18 cellular contexts compared by ENCODE assay signal in the genomic region with DNA sequence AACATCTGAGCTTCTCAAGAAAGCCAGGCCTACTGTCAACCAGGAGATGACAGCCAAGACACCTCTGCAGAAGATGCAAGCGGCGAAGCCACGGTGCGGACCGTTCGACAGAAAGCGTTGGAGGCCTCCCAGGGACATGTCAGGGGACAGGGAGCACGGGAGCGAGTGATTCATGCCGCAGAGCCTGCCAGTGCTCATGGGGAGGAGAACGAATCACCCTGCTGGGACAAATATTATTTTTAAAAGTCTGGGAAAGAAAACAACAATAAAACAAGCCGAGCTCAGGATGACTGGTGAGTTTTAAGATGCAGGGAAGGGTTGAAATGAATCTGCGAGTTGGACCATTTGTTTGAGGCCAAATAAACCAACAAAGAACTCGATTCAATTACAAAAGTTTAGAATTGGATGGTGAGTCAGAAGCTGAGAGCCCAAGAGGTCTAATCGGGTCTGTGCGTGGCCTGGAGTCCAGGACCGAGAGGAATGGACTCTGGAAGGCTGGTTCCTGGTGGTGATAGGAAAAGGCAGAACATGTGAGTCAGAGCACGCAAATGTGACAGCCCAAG.
DNase-seq lines count a peak whose midpoint lies in the region; ATAC-seq and TF ChIP-seq lines count a peak whose summit lies in the region.
"Had no signal": no experiment of that assay in that cellular context is flagged by ENCODE, and none has a peak within 500 bp of the region (broad histone marks: within the 10 kb centered on the region; RNA-seq: fewer than 3 reads in every experiment).

No MANE protein-coding gene starts in this region.

- CTCF ChIA-PET in activated CD8-positive, alpha-beta T cell treated with anti-CD3 and anti-CD28 coated beads, Interleukin-2, amount 10 ng/mL, durations not matched to agents 7 days and 5 days (lab: Charles Lee) = no interaction called here
- CTCF ChIA-PET in activated CD8-positive, alpha-beta T cell treated with anti-CD3 and anti-CD28 coated beads for 36 hours (lab: Charles Lee) = no interaction called here

- H3K4me3 ChIP-seq in stomach = no peak overlapping the region
- H3K4me3 ChIP-seq: esophagus muscularis mucosa, right lobe of liver had no signal

- no peaks in the 10 kb centered on the region for H3K4me1 Mint-ChIP-seq in activated CD8-positive, alpha-beta T cell treated with anti-CD3 and anti-CD28 coated beads, Interleukin-2, amount 10 ng/mL, durations not matched to agents 7 days and 5 days (ENCODE audit: low read depth)
- no peaks in the 10 kb centered on the region for H3K4me1 Mint-ChIP-seq in activated CD8-positive, alpha-beta T cell treated with anti-CD3 and anti-CD28 coated beads for 36 hours (ENCODE audit: low read depth)
- H3K4me1 Mint-ChIP-seq in activated T-helper 17 cell treated with anti-CD3 and anti-CD28 coated beads, Interleukin-2, amount 50 U/mL, for 72 hours = peaks cover 5% of the 10 kb centered on the region
- H3K4me1 Mint-ChIP-seq: activated naive CD8-positive, alpha-beta T cell treated with anti-CD3 and anti-CD28 coated beads, Interleukin-2, amount 10 ng/mL, durations not matched to agents 7 days and 5 days had no signal

- peaks cover 0 to 57% (median 38%) of the 10 kb centered on the region in 4 donors for H3K36me3 ChIP-seq in stomach
- H3K36me3 ChIP-seq: right lobe of liver had no signal

- POLR2A ChIA-PET in activated CD8-positive, alpha-beta T cell treated with anti-CD3 and anti-CD28 coated beads, Interleukin-2, amount 10 ng/mL, durations not matched to agents 7 days and 5 days (lab: Charles Lee) = no interaction called here
- POLR2A ChIA-PET in activated CD8-positive, alpha-beta T cell treated with anti-CD3 and anti-CD28 coated beads for 36 hours (lab: Charles Lee) = no interaction called here

- peak overlapping the region; percentile 25 to 58 (median 41) for H3K27ac ChIP-seq in stomach
- H3K27ac ChIP-seq: esophagus muscularis mucosa, right lobe of liver had no signal

- no peaks in the 10 kb centered on the region for H3K9me3 Mint-ChIP-seq in activated CD8-positive, alpha-beta T cell treated with anti-CD3 and anti-CD28 coated beads, Interleukin-2, amount 10 ng/mL, durations not matched to agents 7 days and 5 days (ENCODE audit: insufficient read depth)
- H3K9me3 Mint-ChIP-seq in activated CD8-positive, alpha-beta T cell treated with anti-CD3 and anti-CD28 coated beads for 36 hours = no peaks in the 10 kb centered on the region
- H3K9me3 Mint-ChIP-seq in activated T-helper 17 cell treated with anti-CD3 and anti-CD28 coated beads, Interleukin-2, amount 50 U/mL, for 72 hours = no peaks in the 10 kb centered on the region
- H3K9me3 Mint-ChIP-seq: activated naive CD8-positive, alpha-beta T cell treated with anti-CD3 and anti-CD28 coated beads, Interleukin-2, amount 10 ng/mL, durations not matched to agents 7 days and 5 days; stimulated activated naive B cell treated with anti-CD40 and anti-IgM and Interleukin-4, amounts not matched to agents 10 μg/mL and 1 μg/mL and 100 μg/mL, for 72 hours had no signal

- no peak for ATAC-seq in activated CD8-positive, alpha-beta T cell treated with anti-CD3 and anti-CD28 coated beads, Interleukin-2, amount 10 ng/mL, durations not matched to agents 7 days and 5 days
- no peak for ATAC-seq in activated CD8-positive, alpha-beta T cell treated with anti-CD3 and anti-CD28 coated beads for 36 hours
- ATAC-seq in activated T-helper 17 cell treated with anti-CD3 and anti-CD28 coated beads, Interleukin-2, amount 50 U/mL, for 72 hours (replicated peaks) = no peak
- no peak for ATAC-seq in GM21526 (IDR thresholded peaks at IDR 0.05; ENCODE audit: low FRiP score, unreplicated experiment)
- ATAC-seq: activated CD4-positive, CD25-positive, alpha-beta regulatory T cell treated with anti-CD3 and anti-CD28 coated beads, Interleukin-2, amount 50 U/mL, for 24 hours; right lobe of liver; stimulated activated naive B cell treated with anti-CD40 and anti-IgM and Interleukin-4, amounts not matched to agents 10 μg/mL and 1 μg/mL and 100 μg/mL, for 72 hours had no signal

- H3K36me3 Mint-ChIP-seq in activated CD8-positive, alpha-beta T cell treated with anti-CD3 and anti-CD28 coated beads, Interleukin-2, amount 10 ng/mL, durations not matched to agents 7 days and 5 days (ENCODE audit: low read depth) = no peaks in the 10 kb centered on the region
- H3K36me3 Mint-ChIP-seq in activated CD8-positive, alpha-beta T cell treated with anti-CD3 and anti-CD28 coated beads for 36 hours (ENCODE audit: low read depth) = peaks cover 41% of the 10 kb centered on the region
- H3K36me3 Mint-ChIP-seq in activated T-helper 17 cell treated with anti-CD3 and anti-CD28 coated beads, Interleukin-2, amount 50 U/mL, for 72 hours (ENCODE audit: low read depth) = peaks cover 44% of the 10 kb centered on the region

- no peak for TF ChIP-seq CTCF in activated CD8-positive, alpha-beta T cell treated with anti-CD3 and anti-CD28 coated beads for 36 hours (IDR thresholded peaks at IDR 0.05)
- TF ChIP-seq CTCF in stomach (IDR thresholded peaks at IDR 0.05) = no peak

- no peak for DNase-seq in activated CD8-positive, alpha-beta T cell treated with anti-CD3 and anti-CD28 coated beads, Interleukin-2, amount 10 ng/mL, durations not matched to agents 7 days and 5 days
- DNase-seq in activated CD8-positive, alpha-beta T cell treated with anti-CD3 and anti-CD28 coated beads for 36 hours = no peak
- DNase-seq in fibroblast of the conjunctiva (ENCODE audit: low read depth) = peak; percentile 13
- DNase-seq in stomach = no peak
- no peak for DNase-seq in activated CD8-positive, alpha-beta memory T cell treated with anti-CD3 and anti-CD28 coated beads, Interleukin-2, amount 50 U/mL, for 4 hours
- DNase-seq in NCI-H1930 (lab: John Stamatoyannopoulos, UW) = no peak
- DNase-seq: 8988T; activated naive CD8-positive, alpha-beta T cell treated with anti-CD3 and anti-CD28 coated beads, Interleukin-2, amount 10 ng/mL, durations not matched to agents 7 days and 5 days; cortex of kidney; NCI-H1048; NCI-H226; right lobe of liver; stimulated activated naive B cell treated with anti-CD40 and anti-IgM and Interleukin-4, amounts not matched to agents 10 μg/mL and 1 μg/mL and 100 μg/mL, for 72 hours; SW 1271 had no signal

- WGBS in stomach, 5 donors = 77 to 84% (median 81%) methylated on average over 18 of the region's 18 CpGs

- no peaks in the 10 kb centered on the region for H3K4me1 ChIP-seq in stomach
- H3K4me1 ChIP-seq: esophagus muscularis mucosa, right lobe of liver had no signal

- H3K9me3 ChIP-seq in stomach = no peaks in the 10 kb centered on the region
- H3K9me3 ChIP-seq: esophagus muscularis mucosa, right lobe of liver had no signal

- H3K4me3 Mint-ChIP-seq in activated CD8-positive, alpha-beta T cell treated with anti-CD3 and anti-CD28 coated beads, Interleukin-2, amount 10 ng/mL, durations not matched to agents 7 days and 5 days = no peak overlapping the region
- H3K4me3 Mint-ChIP-seq in activated CD8-positive, alpha-beta T cell treated with anti-CD3 and anti-CD28 coated beads for 36 hours = no peak overlapping the region
- H3K4me3 Mint-ChIP-seq in activated T-helper 17 cell treated with anti-CD3 and anti-CD28 coated beads, Interleukin-2, amount 50 U/mL, for 72 hours = no peak overlapping the region
- H3K4me3 Mint-ChIP-seq: activated naive CD8-positive, alpha-beta T cell treated with anti-CD3 and anti-CD28 coated beads, Interleukin-2, amount 10 ng/mL, durations not matched to agents 7 days and 5 days; stimulated activated naive B cell treated with anti-CD40 and anti-IgM and Interleukin-4, amounts not matched to agents 10 μg/mL and 1 μg/mL and 100 μg/mL, for 72 hours had no signal

- no peaks in the 10 kb centered on the region for H3K27me3 ChIP-seq in stomach
- H3K27me3 ChIP-seq: esophagus muscularis mucosa, right lobe of liver had no signal

- intact Hi-C loops in activated CD8-positive, alpha-beta T cell treated with anti-CD3 and anti-CD28 coated beads for 36 hours (cut with micrococcal nuclease) = no loop called here
- intact Hi-C loops in stomach (cut with DNase I; ENCODE audit: low total_unique reads) = no loop called here

- peak overlapping the region; percentile 30 for H3K27ac Mint-ChIP-seq in activated CD8-positive, alpha-beta T cell treated with anti-CD3 and anti-CD28 coated beads, Interleukin-2, amount 10 ng/mL, durations not matched to agents 7 days and 5 days
- no peak overlapping the region for H3K27ac Mint-ChIP-seq in activated CD8-positive, alpha-beta T cell treated with anti-CD3 and anti-CD28 coated beads for 36 hours
- H3K27ac Mint-ChIP-seq in activated T-helper 17 cell treated with anti-CD3 and anti-CD28 coated beads, Interleukin-2, amount 50 U/mL, for 72 hours = peak overlapping the region; percentile 58
- H3K27ac Mint-ChIP-seq: activated naive CD8-positive, alpha-beta T cell treated with anti-CD3 and anti-CD28 coated beads, Interleukin-2, amount 10 ng/mL, durations not matched to agents 7 days and 5 days had no signal

- H3K27me3 Mint-ChIP-seq in activated CD8-positive, alpha-beta T cell treated with anti-CD3 and anti-CD28 coated beads, Interleukin-2, amount 10 ng/mL, durations not matched to agents 7 days and 5 days (ENCODE audit: low read depth) = no peaks in the 10 kb centered on the region
- no peaks in the 10 kb centered on the region for H3K27me3 Mint-ChIP-seq in activated CD8-positive, alpha-beta T cell treated with anti-CD3 and anti-CD28 coated beads for 36 hours
- H3K27me3 Mint-ChIP-seq in activated T-helper 17 cell treated with anti-CD3 and anti-CD28 coated beads, Interleukin-2, amount 50 U/mL, for 72 hours = no peaks in the 10 kb centered on the region
- H3K27me3 Mint-ChIP-seq: activated naive CD8-positive, alpha-beta T cell treated with anti-CD3 and anti-CD28 coated beads, Interleukin-2, amount 10 ng/mL, durations not matched to agents 7 days and 5 days; stimulated activated naive B cell treated with anti-CD40 and anti-IgM and Interleukin-4, amounts not matched to agents 10 μg/mL and 1 μg/mL and 100 μg/mL, for 72 hours had no signal

- TF ChIP-seq EP300 in stomach (IDR thresholded peaks at IDR 0.05) = no peak

- TF ChIP-seq POLR2A in stomach (IDR thresholded peaks at IDR 0.05) = no peak
